ENCODE assay signal across 19 cellular contexts in the genomic region with DNA sequence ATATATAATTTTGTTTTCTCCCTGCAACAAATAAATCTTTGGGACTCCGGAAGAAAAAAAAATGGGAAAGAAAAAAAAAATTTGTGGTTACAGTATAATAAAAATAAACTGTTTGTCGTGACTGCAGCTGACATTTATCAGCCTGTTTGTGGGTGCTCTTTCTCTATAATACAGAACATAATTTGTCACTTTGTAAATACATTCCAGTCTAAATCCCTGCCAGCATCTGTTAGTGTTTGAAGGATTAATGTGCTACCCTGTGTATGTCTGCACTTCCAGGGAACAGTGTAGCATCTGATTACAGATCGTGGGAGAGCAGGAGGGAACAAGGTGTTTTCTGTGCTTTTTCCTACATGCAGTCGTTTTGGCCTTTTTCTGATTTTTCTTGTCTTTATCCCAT.
"Had no signal": no experiment of that assay in that cellular context is flagged by ENCODE, and none has a peak within 500 bp of the region (broad histone marks: within the 10 kb centered on the region; RNA-seq: fewer than 3 reads in every experiment).

No MANE protein-coding gene starts in this region.

- H3K4me3 Mint-ChIP-seq: activated naive CD4-positive, alpha-beta T cell treated with anti-CD3 and anti-CD28 coated beads for 36 hours; activated T-helper 17 cell treated with anti-CD3 and anti-CD28 coated beads, Interleukin-2, amount 50 U/mL, for 72 hours; dendritic cell treated with granulocyte-macrophage colony-stimulating factor and Interleukin-4, amounts not matched to agents 40 ng/mL and 50 ng/mL, for 4 days; naive B cell; stimulated activated naive CD8-positive, alpha-beta T cell treated with anti-CD3 and anti-CD28 coated beads, Interleukin-15, Interleukin-2, amounts not matched to agents 100 ng/mL and 50 ng/mL, for 24 hours; T-helper 2 cell treated with Interferon-gamma antibody and Interleukin-4, amounts not matched to agents 5 μg/mL and 100 μg/mL, for 36 hours had no signal

- H3K27me3 Mint-ChIP-seq: activated T-helper 17 cell treated with anti-CD3 and anti-CD28 coated beads, Interleukin-2, amount 50 U/mL, for 72 hours; dendritic cell treated with granulocyte-macrophage colony-stimulating factor and Interleukin-4, amounts not matched to agents 40 ng/mL and 50 ng/mL, for 4 days; naive B cell; stimulated activated naive CD8-positive, alpha-beta T cell treated with anti-CD3 and anti-CD28 coated beads, Interleukin-15, Interleukin-2, amounts not matched to agents 100 ng/mL and 50 ng/mL, for 24 hours had no signal

- ATAC-seq: activated T-helper 17 cell treated with anti-CD3 and anti-CD28 coated beads, Interleukin-2, amount 50 U/mL, for 72 hours; gastroesophageal sphincter; heart right ventricle; left cardiac atrium; lower lobe of right lung; right cardiac atrium had no signal

- DNase-seq: activated CD4-positive, alpha-beta T cell treated with anti-CD3 and anti-CD28 coated beads, Interleukin-2, amount 50 U/mL, for 4 hours; activated naive CD4-positive, alpha-beta T cell treated with anti-CD3 and anti-CD28 coated beads for 36 hours; activated T-cell treated with anti-CD3 and anti-CD28 coated beads for 4 hours; effector memory CD4-positive, alpha-beta T cell; heart right ventricle; left cardiac atrium; lower lobe of right lung; naive B cell; right cardiac atrium; trophoblast cell had no signal

- H3K27ac Mint-ChIP-seq: activated naive CD4-positive, alpha-beta T cell treated with anti-CD3 and anti-CD28 coated beads for 36 hours; activated T-helper 17 cell treated with anti-CD3 and anti-CD28 coated beads, Interleukin-2, amount 50 U/mL, for 72 hours; dendritic cell treated with granulocyte-macrophage colony-stimulating factor and Interleukin-4, amounts not matched to agents 40 ng/mL and 50 ng/mL, for 4 days; stimulated activated naive CD8-positive, alpha-beta T cell treated with anti-CD3 and anti-CD28 coated beads, Interleukin-15, Interleukin-2, amounts not matched to agents 100 ng/mL and 50 ng/mL, for 24 hours; T-helper 2 cell treated with Interferon-gamma antibody and Interleukin-4, amounts not matched to agents 5 μg/mL and 100 μg/mL, for 36 hours had no signal

- H3K36me3 Mint-ChIP-seq: naive B cell had no signal

- H3K4me1 ChIP-seq: ascending aorta, breast epithelium, suprapubic skin had no signal

- H3K27ac ChIP-seq: ascending aorta, breast epithelium, epithelial cell of prostate, gastroesophageal sphincter, heart right ventricle, lower lobe of right lung, suprapubic skin had no signal

- H3K4me1 Mint-ChIP-seq: naive B cell had no signal

- H3K27me3 ChIP-seq: ascending aorta, breast epithelium, gastroesophageal sphincter, heart right ventricle, suprapubic skin had no signal

- H3K36me3 ChIP-seq: ascending aorta, breast epithelium, gastroesophageal sphincter, heart right ventricle, lower lobe of right lung, suprapubic skin had no signal

- H3K9me3 Mint-ChIP-seq: activated naive CD4-positive, alpha-beta T cell treated with anti-CD3 and anti-CD28 coated beads for 36 hours; activated T-helper 17 cell treated with anti-CD3 and anti-CD28 coated beads, Interleukin-2, amount 50 U/mL, for 72 hours; dendritic cell treated with granulocyte-macrophage colony-stimulating factor and Interleukin-4, amounts not matched to agents 40 ng/mL and 50 ng/mL, for 4 days; naive B cell; stimulated activated naive CD8-positive, alpha-beta T cell treated with anti-CD3 and anti-CD28 coated beads, Interleukin-15, Interleukin-2, amounts not matched to agents 100 ng/mL and 50 ng/mL, for 24 hours; T-helper 2 cell treated with Interferon-gamma antibody and Interleukin-4, amounts not matched to agents 5 μg/mL and 100 μg/mL, for 36 hours had no signal

- H3K4me3 ChIP-seq: ascending aorta, breast epithelium, gastroesophageal sphincter, heart right ventricle, lower lobe of right lung, suprapubic skin had no signal

- H3K9me3 ChIP-seq: ascending aorta, breast epithelium, gastroesophageal sphincter, heart right ventricle, lower lobe of right lung, suprapubic skin had no signal
